In genomic region chrX:118855681-118856310, GRCh38 we compare ENCODE assay signal across 25 cellular contexts. TPM values are rescaled to one million over a fixed set of nuclear protein-coding genes. Genes with fewer than 3 reads are reported as not detected.
"Had no signal": no experiment of that assay in that cellular context is flagged by ENCODE, and none has a peak within 500 bp of the region (broad histone marks: within the 10 kb centered on the region; RNA-seq: fewer than 3 reads in every experiment).

No MANE protein-coding gene starts in this region.

- H3K9ac ChIP-seq: parathyroid adenoma had no signal

- H2AFZ ChIP-seq: parathyroid adenoma had no signal

- H3K79me2 ChIP-seq: parathyroid adenoma had no signal

- H3K4me1 ChIP-seq: esophagus muscularis mucosa, gastrocnemius medialis, heart right ventricle, parathyroid adenoma, prostate gland, spleen, testis, tibial nerve, upper lobe of right lung, vagina had no signal

- DNase-seq: effector memory CD4-positive, alpha-beta T cell; gastrocnemius medialis; heart right ventricle; immature natural killer cell; mammary epithelial cell; naive thymus-derived CD4-positive, alpha-beta T cell; nephron progenitor cell; retina; spleen; stimulated activated CD4-positive, alpha-beta T cell treated with anti-CD3 and anti-CD28 coated beads, Interleukin-15, amount 100 ng/mL, for 24 hours; stimulated activated CD4-positive, alpha-beta T cell treated with anti-CD3 and anti-CD28 coated beads, Interleukin-1b, Interleukin-23, amount 100 ng/mL, for 48 hours; stimulated activated CD4-positive, alpha-beta T cell treated with anti-CD3 and anti-CD28 coated beads, Interleukin-4, amount 100 ng/mL, for 24 hours; stimulated activated naive B cell treated with anti-CD40 and anti-IgM and Interleukin-4, amounts not matched to agents 10 μg/mL and 1 μg/mL and 100 μg/mL, for 72 hours; stimulated activated naive CD8-positive, alpha-beta T cell treated with anti-CD3 and anti-CD28 coated beads, Interleukin-15, amount 100 ng/mL, for 72 hours; testis; upper lobe of right lung had no signal

- H3K9me3 ChIP-seq: esophagus muscularis mucosa, gastrocnemius medialis, heart right ventricle, prostate gland, spleen, testis, tibial nerve, upper lobe of right lung, vagina had no signal

- H3K27ac ChIP-seq: esophagus muscularis mucosa, gastrocnemius medialis, heart right ventricle, parathyroid adenoma, prostate gland, spleen, testis, tibial nerve, upper lobe of right lung, vagina had no signal

- H3K4me3 ChIP-seq: esophagus muscularis mucosa, gastrocnemius medialis, heart right ventricle, prostate gland, spleen, testis, tibial nerve, upper lobe of right lung, vagina had no signal

- ATAC-seq: gastrocnemius medialis; heart right ventricle; naive thymus-derived CD4-positive, alpha-beta T cell; sciatic nerve; stimulated activated naive B cell treated with anti-CD40 and anti-IgM and Interleukin-4, amounts not matched to agents 10 μg/mL and 1 μg/mL and 100 μg/mL, for 72 hours; stimulated activated naive CD8-positive, alpha-beta T cell treated with anti-CD3 and anti-CD28 coated beads, Interleukin-15, amount 100 ng/mL, for 72 hours; upper lobe of right lung had no signal

- H3K36me3 ChIP-seq: esophagus muscularis mucosa, gastrocnemius medialis, heart right ventricle, prostate gland, spleen, tibial nerve, upper lobe of right lung, vagina had no signal

- FAIRE-seq: endometrium had no signal

- H3K27me3 ChIP-seq: esophagus muscularis mucosa, gastrocnemius medialis, spleen, testis, tibial nerve, upper lobe of right lung, vagina had no signal

RNA-seq across cellular contexts. Expression of gene ZCCHC12, which starts 32.2 kb away (rescaled TPM):
- total RNA-seq: gastrocnemius medialis, mammary epithelial cell, mesenteric fat pad, mononuclear cell, sciatic nerve, tibial nerve had no signal
- polyA plus RNA-seq: immature natural killer cell, mammary epithelial cell had no signal
